Comparison of ENCODE assay signal across 1 cellular context in the genomic region with DNA sequence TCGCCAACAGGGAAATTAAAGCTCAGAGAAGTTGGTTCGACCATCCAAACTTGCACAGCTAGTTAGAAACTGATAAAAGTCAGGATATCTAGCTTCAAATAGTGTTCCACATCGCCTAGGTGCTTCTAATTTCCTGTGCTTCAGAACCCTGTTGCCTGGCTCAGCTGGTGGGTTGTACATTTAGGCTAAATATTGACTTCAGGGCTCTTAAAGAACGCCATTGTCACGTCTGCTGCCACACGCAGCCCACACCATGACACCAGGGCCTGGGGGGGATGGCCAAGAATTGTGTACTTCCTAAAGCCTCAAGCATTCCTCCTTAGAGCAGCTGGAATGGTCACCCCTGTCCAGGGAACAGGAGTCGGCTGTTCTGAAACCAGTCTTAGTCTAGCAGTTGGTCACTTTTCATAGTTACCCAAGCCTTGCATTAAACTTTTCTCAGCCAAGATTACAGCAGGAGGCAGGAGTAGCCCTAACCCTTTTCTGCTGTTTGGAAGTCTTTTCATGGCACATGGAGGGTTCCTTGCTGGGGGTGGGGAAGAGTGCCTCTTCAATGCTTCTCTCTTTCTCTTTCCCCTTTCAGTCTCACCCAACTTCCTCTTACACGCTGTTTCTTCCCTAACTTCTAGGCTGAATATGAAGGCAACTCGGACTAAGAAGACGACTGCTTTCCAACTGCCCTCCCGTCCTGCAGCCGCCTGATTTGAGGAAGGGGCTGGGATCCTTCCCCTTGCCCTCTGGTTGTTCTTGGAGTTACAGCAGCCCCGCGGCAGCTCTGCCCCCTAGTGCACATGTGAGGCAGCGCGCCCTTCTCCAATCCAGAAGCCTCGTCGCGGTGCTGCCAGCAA.
TF ChIP-seq lines count a peak whose summit lies in the region.

No MANE protein-coding gene starts in this region.

TF ChIP-seq in HEK293, 187 proteins besides CTCF, POLR2A, EP300 and RAD21 (continued from another document):
- TF ChIP-seq ZNF280C (tag by site-specific recombination; IDR thresholded peaks at IDR 0.05): no peak
- TF ChIP-seq EGR2 (tag by site-specific recombination; IDR thresholded peaks at IDR 0.05; ENCODE audit: low read depth): no peak
- 0 out of 2 replicates have a peak, but pooled peaks have one; percentile 14 for TF ChIP-seq SP7 (tag by site-specific recombination; IDR thresholded peaks at IDR 0.05)
- TF ChIP-seq GLIS1 (tag by site-specific recombination; IDR thresholded peaks at IDR 0.05): peak; percentile 50
- TF ChIP-seq ZBTB20 (tag by site-specific recombination; IDR thresholded peaks at IDR 0.05): 0 out of 2 replicates have a peak, but pooled peaks have one; percentile 28
- TF ChIP-seq ZNF2 (tag by site-specific recombination; IDR thresholded peaks at IDR 0.05): peak; percentile 99
- TF ChIP-seq ZNF521 (tag by site-specific recombination; IDR thresholded peaks at IDR 0.05): no peak
- no peak for TF ChIP-seq MZF1 (tag by site-specific recombination; IDR thresholded peaks at IDR 0.05; ENCODE audit: borderline replicate concordance)
- TF ChIP-seq KLF9 (tag by site-specific recombination; IDR thresholded peaks at IDR 0.05; ENCODE audit: low read depth): no peak
- no peak for TF ChIP-seq ZNF16 (tag by site-specific recombination; IDR thresholded peaks at IDR 0.05; ENCODE audit: low read depth)
- peak; percentile 87 for TF ChIP-seq PRDM1 (tag by site-specific recombination; IDR thresholded peaks at IDR 0.05)
- no peak for TF ChIP-seq ZSCAN16 (tag by site-specific recombination; IDR thresholded peaks at IDR 0.05)
- peak; percentile 25; the same call in 1 of the 2 replicates for TF ChIP-seq ZBTB17 (tag by site-specific recombination; IDR thresholded peaks at IDR 0.05)
- TF ChIP-seq WT1 (tag by site-specific recombination; IDR thresholded peaks at IDR 0.05): no peak
- TF ChIP-seq, protein P1, sequence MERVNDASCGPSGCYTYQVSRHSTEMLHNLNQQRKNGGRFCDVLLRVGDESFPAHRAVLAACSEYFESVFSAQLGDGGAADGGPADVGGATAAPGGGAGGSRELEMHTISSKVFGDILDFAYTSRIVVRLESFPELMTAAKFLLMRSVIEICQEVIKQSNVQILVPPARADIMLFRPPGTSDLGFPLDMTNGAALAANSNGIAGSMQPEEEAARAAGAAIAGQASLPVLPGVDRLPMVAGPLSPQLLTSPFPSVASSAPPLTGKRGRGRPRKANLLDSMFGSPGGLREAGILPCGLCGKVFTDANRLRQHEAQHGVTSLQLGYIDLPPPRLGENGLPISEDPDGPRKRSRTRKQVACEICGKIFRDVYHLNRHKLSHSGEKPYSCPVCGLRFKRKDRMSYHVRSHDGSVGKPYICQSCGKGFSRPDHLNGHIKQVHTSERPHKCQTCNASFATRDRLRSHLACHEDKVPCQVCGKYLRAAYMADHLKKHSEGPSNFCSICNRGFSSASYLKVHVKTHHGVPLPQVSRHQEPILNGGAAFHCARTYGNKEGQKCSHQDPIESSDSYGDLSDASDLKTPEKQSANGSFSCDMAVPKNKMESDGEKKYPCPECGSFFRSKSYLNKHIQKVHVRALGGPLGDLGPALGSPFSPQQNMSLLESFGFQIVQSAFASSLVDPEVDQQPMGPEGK (tag by site-specific recombination; IDR thresholded peaks at IDR 0.05): peak; percentile 41; the same call in 1 of the 2 replicates
- TF ChIP-seq, protein P2, sequence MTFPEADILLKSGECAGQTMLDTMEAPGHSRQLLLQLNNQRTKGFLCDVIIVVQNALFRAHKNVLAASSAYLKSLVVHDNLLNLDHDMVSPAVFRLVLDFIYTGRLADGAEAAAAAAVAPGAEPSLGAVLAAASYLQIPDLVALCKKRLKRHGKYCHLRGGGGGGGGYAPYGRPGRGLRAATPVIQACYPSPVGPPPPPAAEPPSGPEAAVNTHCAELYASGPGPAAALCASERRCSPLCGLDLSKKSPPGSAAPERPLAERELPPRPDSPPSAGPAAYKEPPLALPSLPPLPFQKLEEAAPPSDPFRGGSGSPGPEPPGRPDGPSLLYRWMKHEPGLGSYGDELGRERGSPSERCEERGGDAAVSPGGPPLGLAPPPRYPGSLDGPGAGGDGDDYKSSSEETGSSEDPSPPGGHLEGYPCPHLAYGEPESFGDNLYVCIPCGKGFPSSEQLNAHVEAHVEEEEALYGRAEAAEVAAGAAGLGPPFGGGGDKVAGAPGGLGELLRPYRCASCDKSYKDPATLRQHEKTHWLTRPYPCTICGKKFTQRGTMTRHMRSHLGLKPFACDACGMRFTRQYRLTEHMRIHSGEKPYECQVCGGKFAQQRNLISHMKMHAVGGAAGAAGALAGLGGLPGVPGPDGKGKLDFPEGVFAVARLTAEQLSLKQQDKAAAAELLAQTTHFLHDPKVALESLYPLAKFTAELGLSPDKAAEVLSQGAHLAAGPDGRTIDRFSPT (tag by site-specific recombination; IDR thresholded peaks at IDR 0.05): no peak
- TF ChIP-seq ZNF394 (tag by site-specific recombination; IDR thresholded peaks at IDR 0.05; ENCODE audit: borderline replicate concordance): peak; percentile 70; the same call in 1 of the 2 replicates
- TF ChIP-seq ZNF140 (tag by site-specific recombination; IDR thresholded peaks at IDR 0.05): no peak
- peak; percentile 73 for TF ChIP-seq ZNF654 (tag by site-specific recombination; IDR thresholded peaks at IDR 0.05; ENCODE audit: low read depth)
- 0 out of 2 replicates have a peak, but pooled peaks have one; percentile 43 for TF ChIP-seq ZBTB48 (tag by site-specific recombination; IDR thresholded peaks at IDR 0.05)
- TF ChIP-seq ZNF560 (tag by site-specific recombination; IDR thresholded peaks at IDR 0.05; ENCODE audit: borderline replicate concordance): no peak
- no peak for TF ChIP-seq ZNF248 (tag by site-specific recombination; IDR thresholded peaks at IDR 0.05)
- peak; percentile 57 for TF ChIP-seq ZNF366 (tag by site-specific recombination; conservative IDR thresholded peaks at IDR 0.05)
- peak; percentile 97 for TF ChIP-seq PRDM10 (tag by site-specific recombination; IDR thresholded peaks at IDR 0.05)
- no peak for TF ChIP-seq TRIM28 (IDR thresholded peaks at IDR 0.05; ENCODE audit: borderline replicate concordance, low read length)
- 0 out of 2 replicates have a peak, but pooled peaks have one; percentile 10 for TF ChIP-seq ZBTB8A (tag by site-specific recombination; IDR thresholded peaks at IDR 0.05)
- peak; percentile 74 for TF ChIP-seq IKZF3 (tag by site-specific recombination; IDR thresholded peaks at IDR 0.05)
- TF ChIP-seq, protein P3, sequence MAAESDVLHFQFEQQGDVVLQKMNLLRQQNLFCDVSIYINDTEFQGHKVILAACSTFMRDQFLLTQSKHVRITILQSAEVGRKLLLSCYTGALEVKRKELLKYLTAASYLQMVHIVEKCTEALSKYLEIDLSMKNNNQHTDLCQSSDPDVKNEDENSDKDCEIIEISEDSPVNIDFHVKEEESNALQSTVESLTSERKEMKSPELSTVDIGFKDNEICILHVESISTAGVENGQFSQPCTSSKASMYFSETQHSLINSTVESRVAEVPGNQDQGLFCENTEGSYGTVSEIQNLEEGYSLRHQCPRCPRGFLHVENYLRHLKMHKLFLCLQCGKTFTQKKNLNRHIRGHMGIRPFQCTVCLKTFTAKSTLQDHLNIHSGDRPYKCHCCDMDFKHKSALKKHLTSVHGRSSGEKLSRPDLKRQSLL (tag by site-specific recombination; IDR thresholded peaks at IDR 0.05): no peak
- TF ChIP-seq GLIS2 (tag by site-specific recombination; IDR thresholded peaks at IDR 0.05): peak; percentile 75
- no peak for TF ChIP-seq ZNF292 (tag by site-specific recombination; IDR thresholded peaks at IDR 0.05; ENCODE audit: borderline replicate concordance, low read depth)
- peak; percentile 20; the same call in 1 of the 2 replicates for TF ChIP-seq FEZF1 (tag by site-specific recombination; IDR thresholded peaks at IDR 0.05)
- no peak for TF ChIP-seq ZNF175 (tag by site-specific recombination; IDR thresholded peaks at IDR 0.05)
